23 cellular contexts compared by ENCODE assay signal in the genomic region with DNA sequence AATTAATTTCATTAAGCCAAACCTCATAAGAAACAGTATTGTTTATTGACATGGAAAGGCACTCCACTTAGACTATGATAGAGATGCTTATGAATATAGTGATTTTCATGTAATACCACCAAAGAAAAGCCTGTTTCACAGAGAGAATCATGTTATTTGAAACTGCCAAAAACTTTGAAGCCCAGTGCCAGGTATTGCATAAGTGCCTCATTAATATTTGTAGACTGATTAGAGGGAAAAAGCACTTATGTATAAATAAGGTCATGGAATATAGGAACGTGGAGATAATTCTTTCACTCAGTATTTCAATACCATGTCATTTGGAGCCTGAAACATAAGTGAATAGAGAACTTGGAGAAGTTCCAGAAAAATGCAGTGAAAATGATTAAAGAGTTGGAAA.
"Had no signal": no experiment of that assay in that cellular context is flagged by ENCODE, and none has a peak within 500 bp of the region (broad histone marks: within the 10 kb centered on the region; RNA-seq: fewer than 3 reads in every experiment).

No MANE protein-coding gene starts in this region.

- H3K4me3 ChIP-seq: coronary artery, dorsolateral prefrontal cortex, esophagus muscularis mucosa, gastroesophageal sphincter, heart left ventricle, hepatocyte, left lung, lower lobe of right lung, mucosa of descending colon had no signal

- DNase-seq: dermis blood vessel endothelial cell; dorsolateral prefrontal cortex; effector CD4-positive, alpha-beta T cell; effector memory CD4-positive, alpha-beta T cell; foreskin keratinocyte; heart left ventricle; immature natural killer cell; islet precursor cell; kidney; kidney glomerular epithelial cell; left colon; left lung; left ventricle myocardium superior; lower lobe of right lung; mesenchymal stem cell; mucosa of descending colon; naive B cell had no signal

- H3K27ac ChIP-seq: coronary artery, dorsolateral prefrontal cortex, esophagus muscularis mucosa, foreskin keratinocyte, gastroesophageal sphincter, heart left ventricle, hepatocyte, left lung, lower lobe of right lung had no signal

- H3K4me1 ChIP-seq: esophagus muscularis mucosa, foreskin keratinocyte, gastroesophageal sphincter, heart left ventricle, left lung, lower lobe of right lung had no signal

- H3K4me2 ChIP-seq: hepatocyte had no signal

- ATAC-seq: foreskin keratinocyte, gastroesophageal sphincter, heart left ventricle, left colon, left lung, left ventricle myocardium superior, lower lobe of right lung, mucosa of descending colon had no signal

- H3K9me3 ChIP-seq: esophagus muscularis mucosa, gastroesophageal sphincter, heart left ventricle, left lung, lower lobe of right lung, mucosa of descending colon had no signal

- FAIRE-seq: colon, endothelial cell of umbilical vein, kidney had no signal
